1 cellular context compared by ENCODE assay signal in the genomic region with DNA sequence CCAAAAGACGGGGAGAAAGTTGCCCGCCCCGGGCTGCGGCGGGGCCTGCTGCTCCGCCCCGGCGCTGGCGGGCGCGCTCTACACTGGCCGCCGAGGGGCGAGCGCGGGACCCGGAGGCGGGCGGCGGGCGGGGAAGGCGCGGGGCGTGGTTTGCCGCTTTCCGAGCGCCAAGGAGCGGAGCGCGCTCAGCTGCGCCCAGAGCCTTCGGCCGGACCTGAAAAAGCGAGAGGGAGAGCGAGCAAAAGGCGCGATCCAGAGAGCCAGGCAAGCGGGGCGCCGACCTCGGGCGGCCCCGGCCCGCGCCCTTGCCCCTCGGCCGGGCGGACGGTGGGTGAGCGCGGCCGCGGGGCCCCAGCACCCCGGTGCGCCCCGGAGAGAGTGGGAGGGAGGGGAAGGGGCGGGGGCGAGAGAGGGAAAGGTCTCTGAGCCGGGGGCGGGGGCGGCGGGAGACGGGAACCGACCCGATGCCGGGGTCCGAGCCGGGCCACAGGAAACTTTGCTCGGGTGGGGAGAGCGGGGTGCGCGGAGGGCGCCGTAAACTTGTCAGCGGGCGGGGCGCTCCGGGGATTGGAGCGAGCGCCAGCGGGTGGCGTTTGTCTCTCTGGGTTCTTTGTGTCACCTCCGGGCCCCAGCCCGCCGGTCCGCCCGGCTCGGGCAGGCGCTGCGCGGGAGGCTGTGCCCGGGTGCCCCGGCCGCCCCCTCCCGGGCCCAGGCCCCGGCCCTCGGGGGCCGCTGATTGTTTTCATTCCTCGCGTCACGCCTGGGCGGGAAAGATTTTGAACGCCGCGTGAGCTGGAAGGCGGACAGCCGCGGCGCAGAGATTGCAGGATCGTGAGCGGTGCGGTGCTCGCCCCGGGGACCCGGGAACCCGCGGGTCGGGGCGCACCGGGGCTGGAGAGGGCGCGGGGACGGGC.
TF ChIP-seq lines count a peak whose summit lies in the region.

A gene with protein sequence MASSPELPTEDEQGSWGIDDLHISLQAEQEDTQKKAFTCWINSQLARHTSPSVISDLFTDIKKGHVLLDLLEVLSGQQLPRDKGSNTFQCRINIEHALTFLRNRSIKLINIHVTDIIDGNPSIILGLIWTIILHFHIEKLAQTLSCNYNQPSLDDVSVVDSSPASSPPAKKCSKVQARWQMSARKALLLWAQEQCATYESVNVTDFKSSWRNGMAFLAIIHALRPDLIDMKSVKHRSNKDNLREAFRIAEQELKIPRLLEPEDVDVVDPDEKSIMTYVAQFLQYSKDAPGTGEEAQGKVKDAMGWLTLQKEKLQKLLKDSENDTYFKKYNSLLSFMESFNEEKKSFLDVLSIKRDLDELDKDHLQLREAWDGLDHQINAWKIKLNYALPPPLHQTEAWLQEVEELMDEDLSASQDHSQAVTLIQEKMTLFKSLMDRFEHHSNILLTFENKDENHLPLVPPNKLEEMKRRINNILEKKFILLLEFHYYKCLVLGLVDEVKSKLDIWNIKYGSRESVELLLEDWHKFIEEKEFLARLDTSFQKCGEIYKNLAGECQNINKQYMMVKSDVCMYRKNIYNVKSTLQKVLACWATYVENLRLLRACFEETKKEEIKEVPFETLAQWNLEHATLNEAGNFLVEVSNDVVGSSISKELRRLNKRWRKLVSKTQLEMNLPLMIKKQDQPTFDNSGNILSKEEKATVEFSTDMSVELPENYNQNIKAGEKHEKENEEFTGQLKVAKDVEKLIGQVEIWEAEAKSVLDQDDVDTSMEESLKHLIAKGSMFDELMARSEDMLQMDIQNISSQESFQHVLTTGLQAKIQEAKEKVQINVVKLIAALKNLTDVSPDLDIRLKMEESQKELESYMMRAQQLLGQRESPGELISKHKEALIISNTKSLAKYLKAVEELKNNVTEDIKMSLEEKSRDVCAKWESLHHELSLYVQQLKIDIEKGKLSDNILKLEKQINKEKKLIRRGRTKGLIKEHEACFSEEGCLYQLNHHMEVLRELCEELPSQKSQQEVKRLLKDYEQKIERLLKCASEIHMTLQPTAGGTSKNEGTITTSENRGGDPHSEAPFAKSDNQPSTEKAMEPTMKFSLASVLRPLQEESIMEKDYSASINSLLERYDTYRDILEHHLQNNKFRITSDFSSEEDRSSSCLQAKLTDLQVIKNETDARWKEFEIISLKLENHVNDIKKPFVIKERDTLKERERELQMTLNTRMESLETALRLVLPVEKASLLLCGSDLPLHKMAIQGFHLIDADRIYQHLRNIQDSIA (N-terminal part only) (plus strand): TSS at position 188 of the 914 bp plus-strand sequence. CDS start 56,145 bp downstream, outside the sequence.

TF ChIP-seq in GM23338, 12 proteins besides CTCF, POLR2A, EP300 and RAD21 (continued from another document):
- TF ChIP-seq, protein P1, sequence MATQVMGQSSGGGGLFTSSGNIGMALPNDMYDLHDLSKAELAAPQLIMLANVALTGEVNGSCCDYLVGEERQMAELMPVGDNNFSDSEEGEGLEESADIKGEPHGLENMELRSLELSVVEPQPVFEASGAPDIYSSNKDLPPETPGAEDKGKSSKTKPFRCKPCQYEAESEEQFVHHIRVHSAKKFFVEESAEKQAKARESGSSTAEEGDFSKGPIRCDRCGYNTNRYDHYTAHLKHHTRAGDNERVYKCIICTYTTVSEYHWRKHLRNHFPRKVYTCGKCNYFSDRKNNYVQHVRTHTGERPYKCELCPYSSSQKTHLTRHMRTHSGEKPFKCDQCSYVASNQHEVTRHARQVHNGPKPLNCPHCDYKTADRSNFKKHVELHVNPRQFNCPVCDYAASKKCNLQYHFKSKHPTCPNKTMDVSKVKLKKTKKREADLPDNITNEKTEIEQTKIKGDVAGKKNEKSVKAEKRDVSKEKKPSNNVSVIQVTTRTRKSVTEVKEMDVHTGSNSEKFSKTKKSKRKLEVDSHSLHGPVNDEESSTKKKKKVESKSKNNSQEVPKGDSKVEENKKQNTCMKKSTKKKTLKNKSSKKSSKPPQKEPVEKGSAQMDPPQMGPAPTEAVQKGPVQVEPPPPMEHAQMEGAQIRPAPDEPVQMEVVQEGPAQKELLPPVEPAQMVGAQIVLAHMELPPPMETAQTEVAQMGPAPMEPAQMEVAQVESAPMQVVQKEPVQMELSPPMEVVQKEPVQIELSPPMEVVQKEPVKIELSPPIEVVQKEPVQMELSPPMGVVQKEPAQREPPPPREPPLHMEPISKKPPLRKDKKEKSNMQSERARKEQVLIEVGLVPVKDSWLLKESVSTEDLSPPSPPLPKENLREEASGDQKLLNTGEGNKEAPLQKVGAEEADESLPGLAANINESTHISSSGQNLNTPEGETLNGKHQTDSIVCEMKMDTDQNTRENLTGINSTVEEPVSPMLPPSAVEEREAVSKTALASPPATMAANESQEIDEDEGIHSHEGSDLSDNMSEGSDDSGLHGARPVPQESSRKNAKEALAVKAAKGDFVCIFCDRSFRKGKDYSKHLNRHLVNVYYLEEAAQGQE (IDR thresholded peaks at IDR 0.05; ENCODE audit: unreplicated experiment) = no peak
- TF ChIP-seq JUNB (IDR thresholded peaks at IDR 0.05; ENCODE audit: unreplicated experiment) (no peak), EZH2 (IDR thresholded peaks at IDR 0.05; ENCODE audit: low read depth, unreplicated experiment) (no peak), STAT1 (IDR thresholded peaks at IDR 0.05; ENCODE audit: unreplicated experiment) (no peak), POLR2AphosphoS5 (IDR thresholded peaks at IDR 0.05; ENCODE audit: low read depth) (peak; percentile 79), ZNF331 (CRISPR knock-in tag; IDR thresholded peaks at IDR 0.05; ENCODE audit: low read depth) (no peak)
- TF ChIP-seq, protein P2, sequence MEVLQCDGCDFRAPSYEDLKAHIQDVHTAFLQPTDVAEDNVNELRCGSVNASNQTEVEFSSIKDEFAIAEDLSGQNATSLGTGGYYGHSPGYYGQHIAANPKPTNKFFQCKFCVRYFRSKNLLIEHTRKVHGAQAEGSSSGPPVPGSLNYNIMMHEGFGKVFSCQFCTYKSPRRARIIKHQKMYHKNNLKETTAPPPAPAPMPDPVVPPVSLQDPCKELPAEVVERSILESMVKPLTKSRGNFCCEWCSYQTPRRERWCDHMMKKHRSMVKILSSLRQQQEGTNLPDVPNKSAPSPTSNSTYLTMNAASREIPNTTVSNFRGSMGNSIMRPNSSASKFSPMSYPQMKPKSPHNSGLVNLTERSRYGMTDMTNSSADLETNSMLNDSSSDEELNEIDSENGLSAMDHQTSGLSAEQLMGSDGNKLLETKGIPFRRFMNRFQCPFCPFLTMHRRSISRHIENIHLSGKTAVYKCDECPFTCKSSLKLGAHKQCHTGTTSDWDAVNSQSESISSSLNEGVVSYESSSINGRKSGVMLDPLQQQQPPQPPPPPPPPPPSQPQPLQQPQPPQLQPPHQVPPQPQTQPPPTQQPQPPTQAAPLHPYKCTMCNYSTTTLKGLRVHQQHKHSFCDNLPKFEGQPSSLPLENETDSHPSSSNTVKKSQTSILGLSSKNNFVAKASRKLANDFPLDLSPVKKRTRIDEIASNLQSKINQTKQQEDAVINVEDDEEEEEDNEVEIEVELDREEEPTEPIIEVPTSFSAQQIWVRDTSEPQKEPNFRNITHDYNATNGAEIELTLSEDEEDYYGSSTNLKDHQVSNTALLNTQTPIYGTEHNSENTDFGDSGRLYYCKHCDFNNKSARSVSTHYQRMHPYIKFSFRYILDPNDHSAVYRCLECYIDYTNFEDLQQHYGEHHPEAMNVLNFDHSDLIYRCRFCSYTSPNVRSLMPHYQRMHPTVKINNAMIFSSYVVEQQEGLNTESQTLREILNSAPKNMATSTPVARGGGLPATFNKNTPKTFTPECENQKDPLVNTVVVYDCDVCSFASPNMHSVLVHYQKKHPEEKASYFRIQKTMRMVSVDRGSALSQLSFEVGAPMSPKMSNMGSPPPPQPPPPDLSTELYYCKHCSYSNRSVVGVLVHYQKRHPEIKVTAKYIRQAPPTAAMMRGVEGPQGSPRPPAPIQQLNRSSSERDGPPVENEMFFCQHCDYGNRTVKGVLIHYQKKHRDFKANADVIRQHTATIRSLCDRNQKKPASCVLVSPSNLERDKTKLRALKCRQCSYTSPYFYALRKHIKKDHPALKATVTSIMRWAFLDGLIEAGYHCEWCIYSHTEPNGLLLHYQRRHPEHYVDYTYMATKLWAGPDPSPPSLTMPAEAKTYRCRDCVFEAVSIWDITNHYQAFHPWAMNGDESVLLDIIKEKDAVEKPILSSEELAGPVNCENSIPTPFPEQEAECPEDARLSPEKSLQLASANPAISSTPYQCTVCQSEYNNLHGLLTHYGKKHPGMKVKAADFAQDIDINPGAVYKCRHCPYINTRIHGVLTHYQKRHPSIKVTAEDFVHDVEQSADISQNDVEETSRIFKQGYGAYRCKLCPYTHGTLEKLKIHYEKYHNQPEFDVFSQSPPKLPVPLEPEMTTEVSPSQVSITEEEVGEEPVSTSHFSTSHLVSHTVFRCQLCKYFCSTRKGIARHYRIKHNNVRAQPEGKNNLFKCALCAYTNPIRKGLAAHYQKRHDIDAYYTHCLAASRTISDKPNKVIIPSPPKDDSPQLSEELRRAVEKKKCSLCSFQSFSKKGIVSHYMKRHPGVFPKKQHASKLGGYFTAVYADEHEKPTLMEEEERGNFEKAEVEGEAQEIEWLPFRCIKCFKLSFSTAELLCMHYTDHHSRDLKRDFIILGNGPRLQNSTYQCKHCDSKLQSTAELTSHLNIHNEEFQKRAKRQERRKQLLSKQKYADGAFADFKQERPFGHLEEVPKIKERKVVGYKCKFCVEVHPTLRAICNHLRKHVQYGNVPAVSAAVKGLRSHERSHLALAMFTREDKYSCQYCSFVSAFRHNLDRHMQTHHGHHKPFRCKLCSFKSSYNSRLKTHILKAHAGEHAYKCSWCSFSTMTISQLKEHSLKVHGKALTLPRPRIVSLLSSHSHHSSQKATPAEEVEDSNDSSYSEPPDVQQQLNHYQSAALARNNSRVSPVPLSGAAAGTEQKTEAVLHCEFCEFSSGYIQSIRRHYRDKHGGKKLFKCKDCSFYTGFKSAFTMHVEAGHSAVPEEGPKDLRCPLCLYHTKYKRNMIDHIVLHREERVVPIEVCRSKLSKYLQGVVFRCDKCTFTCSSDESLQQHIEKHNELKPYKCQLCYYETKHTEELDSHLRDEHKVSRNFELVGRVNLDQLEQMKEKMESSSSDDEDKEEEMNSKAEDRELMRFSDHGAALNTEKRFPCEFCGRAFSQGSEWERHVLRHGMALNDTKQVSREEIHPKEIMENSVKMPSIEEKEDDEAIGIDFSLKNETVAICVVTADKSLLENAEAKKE (CRISPR knock-in tag; IDR thresholded peaks at IDR 0.05) = no peak
